Comparison of ENCODE assay signal across 9 cellular contexts in genomic region chr14:92512807-92513203, GRCh38. TPM values are rescaled to one million over a fixed set of nuclear protein-coding genes. Genes with fewer than 3 reads are reported as not detected.
DNase-seq lines count a peak whose midpoint lies in the region; ATAC-seq and TF ChIP-seq lines count a peak whose summit lies in the region.
"Had no signal": no experiment of that assay in that cellular context is flagged by ENCODE, and none has a peak within 500 bp of the region (broad histone marks: within the 10 kb centered on the region; RNA-seq: fewer than 3 reads in every experiment).

No MANE protein-coding gene starts in this region.

- TF ChIP-seq CTCF in progenitor cell of endocrine pancreas (IDR thresholded peaks at IDR 0.05; ENCODE audit: unreplicated experiment): no peak

- DNase-seq in HAP-1 (ENCODE audit: low spot score in 2 of 2) (no peak), immature natural killer cell (no peak), progenitor cell of endocrine pancreas (ENCODE audit: low spot score, unreplicated experiment) (no peak), hippocampal formation (lab: John Stamatoyannopoulos, UW) (no peak)
- DNase-seq in stimulated activated effector memory CD8-positive, alpha-beta T cell treated with anti-CD3 and anti-CD28 coated beads, Interleukin-12 subunit alpha, Interleukin-12 subunit beta, amount 100 ng/mL, for 72 hours (ENCODE audit: low spot score in 2 of 2): no peak
- DNase-seq: cerebellar nuclear complex had no signal

- H3K4me1 ChIP-seq in HAP-1: 0 out of 2 replicates have a peak, but pooled peaks cover 4% of the 10 kb centered on the region

- peaks cover 41% of the 10 kb centered on the region for H3K4me1 Mint-ChIP-seq in activated naive CD8-positive, alpha-beta T cell (ENCODE audit: low read depth)
- peaks cover 40 to 59% of the 10 kb centered on the region in 2 donors for H3K4me1 Mint-ChIP-seq in immature natural killer cell
- peaks cover 46% of the 10 kb centered on the region for H3K4me1 Mint-ChIP-seq in stimulated activated effector memory CD8-positive, alpha-beta T cell treated with anti-CD3 and anti-CD28 coated beads, Interleukin-12 subunit alpha, Interleukin-12 subunit beta, amount 100 ng/mL, for 72 hours
- H3K4me1 Mint-ChIP-seq in progenitor cell of endocrine pancreas (ENCODE audit: low read depth): no peaks in the 10 kb centered on the region

- peak overlapping the region; percentile 80 for H3K27ac Mint-ChIP-seq in activated naive CD8-positive, alpha-beta T cell
- peak overlapping the region; percentile 17 to 87 (median 83) for H3K27ac Mint-ChIP-seq in immature natural killer cell
- peak overlapping the region; percentile 97 for H3K27ac Mint-ChIP-seq in stimulated activated effector memory CD8-positive, alpha-beta T cell treated with anti-CD3 and anti-CD28 coated beads, Interleukin-12 subunit alpha, Interleukin-12 subunit beta, amount 100 ng/mL, for 72 hours
- no peak overlapping the region for H3K27ac Mint-ChIP-seq in progenitor cell of endocrine pancreas

- no peaks in the 10 kb centered on the region for H3K36me3 Mint-ChIP-seq in activated naive CD8-positive, alpha-beta T cell
- H3K36me3 Mint-ChIP-seq in immature natural killer cell: peaks cover 0 to 4% (median 4%) of the 10 kb centered on the region in 3 donors
- H3K36me3 Mint-ChIP-seq in stimulated activated effector memory CD8-positive, alpha-beta T cell treated with anti-CD3 and anti-CD28 coated beads, Interleukin-12 subunit alpha, Interleukin-12 subunit beta, amount 100 ng/mL, for 72 hours: peaks cover 6% of the 10 kb centered on the region
- H3K36me3 Mint-ChIP-seq in progenitor cell of endocrine pancreas (ENCODE audit: insufficient read depth): no peaks in the 10 kb centered on the region

- H3K9me3 ChIP-seq in HAP-1: no peaks in the 10 kb centered on the region

- in situ Hi-C loops in HAP-1 (cut with MboI; ENCODE audit: low sequenced_read_pairs): no loop called here

- H3K27me3 ChIP-seq in HAP-1 (ENCODE audit: low read depth): no peaks in the 10 kb centered on the region

- peak overlapping the region; percentile 79 for H3K4me3 Mint-ChIP-seq in activated naive CD8-positive, alpha-beta T cell
- peak overlapping the region; percentile 68 to 83 (median 77) for H3K4me3 Mint-ChIP-seq in immature natural killer cell
- peak overlapping the region; percentile 75 for H3K4me3 Mint-ChIP-seq in stimulated activated effector memory CD8-positive, alpha-beta T cell treated with anti-CD3 and anti-CD28 coated beads, Interleukin-12 subunit alpha, Interleukin-12 subunit beta, amount 100 ng/mL, for 72 hours
- no peak overlapping the region for H3K4me3 Mint-ChIP-seq in progenitor cell of endocrine pancreas (ENCODE audit: low read depth)

- H3K36me3 ChIP-seq in HAP-1 (replicated peaks): no peaks in the 10 kb centered on the region

- ATAC-seq in stimulated activated effector memory CD8-positive, alpha-beta T cell treated with anti-CD3 and anti-CD28 coated beads, Interleukin-12 subunit alpha, Interleukin-12 subunit beta, amount 100 ng/mL, for 72 hours: no peak
- ATAC-seq in HG02970 (IDR thresholded peaks at IDR 0.05; ENCODE audit: low FRiP score, unreplicated experiment) (no peak), GM18505 (IDR thresholded peaks at IDR 0.05; ENCODE audit: unreplicated experiment) (no peak)

- TF ChIP-seq POLR2A in GM18505 (IDR thresholded peaks at IDR 0.05; ENCODE audit: borderline replicate concordance, extremely low read depth, insufficient read depth, insufficient read length): no peak

- H3K4me3 ChIP-seq in HAP-1: peak overlapping the region; percentile 56

- no peaks in the 10 kb centered on the region for H3K9me3 Mint-ChIP-seq in activated naive CD8-positive, alpha-beta T cell (ENCODE audit: low read depth)
- H3K9me3 Mint-ChIP-seq in immature natural killer cell (no peaks in the 10 kb centered on the region), progenitor cell of endocrine pancreas (ENCODE audit: low read depth) (no peaks in the 10 kb centered on the region)
- H3K9me3 Mint-ChIP-seq in stimulated activated effector memory CD8-positive, alpha-beta T cell treated with anti-CD3 and anti-CD28 coated beads, Interleukin-12 subunit alpha, Interleukin-12 subunit beta, amount 100 ng/mL, for 72 hours: no peaks in the 10 kb centered on the region

- no peaks in the 10 kb centered on the region for H3K27me3 Mint-ChIP-seq in activated naive CD8-positive, alpha-beta T cell
- H3K27me3 Mint-ChIP-seq in immature natural killer cell (ENCODE audit: low read depth in 3 of 3) (peaks cover 0 to 7% (median 2%) of the 10 kb centered on the region in 3 donors), progenitor cell of endocrine pancreas (peaks cover 44% of the 10 kb centered on the region)

RNA-seq across cellular contexts. Expression of gene RIN3, which starts 0.8 kb away (rescaled TPM):
- 100 to 1,000 TPM in 1 of 3 donors, 10 to 100 TPM in 2; 38.8 to 131 (median 60.1) TPM for polyA plus RNA-seq in immature natural killer cell
- total RNA-seq in progenitor cell of endocrine pancreas: 6.7 and 6.9 TPM in 2 replicates
